Comparison of ENCODE assay signal across 18 cellular contexts in the genomic region with DNA sequence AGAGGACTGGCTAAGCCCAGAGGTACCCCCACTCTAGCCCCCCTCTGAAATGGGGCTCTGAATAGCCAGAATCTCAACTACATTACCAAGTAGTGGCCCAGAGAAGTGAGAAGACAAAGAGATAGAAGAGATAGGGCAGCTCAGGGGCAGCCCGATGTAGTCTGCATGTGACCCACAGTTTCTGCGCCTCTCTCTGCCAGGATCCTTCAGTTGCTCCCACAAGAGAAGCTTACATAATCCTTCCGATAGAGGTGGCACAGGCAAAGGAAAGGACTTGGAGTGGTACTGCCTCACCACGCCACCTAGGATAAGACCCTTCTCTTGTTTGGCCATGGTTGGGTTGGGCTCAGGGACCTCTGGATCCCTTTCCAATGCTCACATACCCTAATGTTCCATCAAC. TPM values are rescaled to one million over a fixed set of nuclear protein-coding genes. Genes with fewer than 3 reads are reported as not detected.
A peak's percentile ranks its signal among the peaks of the same experiment; 100 is the strongest.
DNase-seq lines count a peak whose midpoint lies in the region; ATAC-seq and TF ChIP-seq lines count a peak whose summit lies in the region.
"Had no signal": no experiment of that assay in that cellular context is flagged by ENCODE, and none has a peak within 500 bp of the region (broad histone marks: within the 10 kb centered on the region; RNA-seq: fewer than 3 reads in every experiment).

No MANE protein-coding gene starts in this region.

- no peaks in the 10 kb centered on the region for H3K4me1 Mint-ChIP-seq in type B pancreatic cell (ENCODE audit: unreplicated experiment)
- H3K4me1 Mint-ChIP-seq: CD14-positive monocyte had no signal

- H3K27ac Mint-ChIP-seq in type B pancreatic cell = no peak overlapping the region
- H3K27ac Mint-ChIP-seq: CD14-positive monocyte had no signal

- no peak for DNase-seq in heart left ventricle
- DNase-seq in left cardiac atrium = no peak
- peak; percentile 77 for DNase-seq in superior temporal gyrus (ENCODE audit: extremely low spot score)
- DNase-seq in type B pancreatic cell (ENCODE audit: extremely low spot score, unreplicated experiment) = no peak
- DNase-seq in DMS79 (lab: John Stamatoyannopoulos, UW) = no peak
- DNase-seq: ACHN, GDM1, Karpas-422, MV-4-11, NCI-H1694 treated with DMSO at 0.1 percent for 48 hours, NCI-H446 treated with DMSO at 0.1 percent for 48 hours, NCI-H526 treated with DMSO at 0.1 percent for 48 hours, OCI-M1 had no signal

- H3K4me1 ChIP-seq in heart left ventricle = peaks cover 0 to 65% (median 21%) of the 10 kb centered on the region in 12 donors

- H3K27me3 ChIP-seq in heart left ventricle (peaks cover 0 to 11% (median 0%) of the 10 kb centered on the region in 9 donors), layer of hippocampus (ENCODE audit: control insufficient read depth, insufficient read depth, low read length) (no peaks in the 10 kb centered on the region)

- peak overlapping the region in 10 of 12 donors; percentile 37 to 97 (median 58) for H3K27ac ChIP-seq in heart left ventricle
- H3K27ac ChIP-seq in angular gyrus (ENCODE audit: low read depth, low read length) = peak overlapping the region; percentile 97
- H3K27ac ChIP-seq in layer of hippocampus (ENCODE audit: low read depth, low read length) = peak overlapping the region; percentile 97
- H3K27ac ChIP-seq: 22Rv1 had no signal

- H3K36me3 ChIP-seq in heart left ventricle = no peaks in the 10 kb centered on the region

- H3K4me3 Mint-ChIP-seq in type B pancreatic cell = no peak overlapping the region
- H3K4me3 Mint-ChIP-seq: CD14-positive monocyte had no signal

- H3K4me3 ChIP-seq in heart left ventricle = no peak overlapping the region

- WGBS in heart left ventricle, 4 donors = 59 to 78% (median 64%) methylated on average over 4 of the region's 4 CpGs

- H3K27me3 Mint-ChIP-seq in type B pancreatic cell = peaks cover 50% of the 10 kb centered on the region

- intact Hi-C loops in heart left ventricle (cut with DNase I) (loop anchor here in 3 of 10 donors (2.0 to 10.0 kb wide), 3 partner anchors 75 to 79 kb away; no protein-coding TSS in a partner anchor), left cardiac atrium (cut with DNase I) (no loop called here)

- ATAC-seq in heart left ventricle (no peak), left cardiac atrium (no peak), GM21737 (IDR thresholded peaks at IDR 0.05; ENCODE audit: unreplicated experiment) (no peak)

- H3K9me3 ChIP-seq in heart left ventricle = no peaks in the 10 kb centered on the region

- no peak for TF ChIP-seq POLR2A in heart left ventricle (IDR thresholded peaks at IDR 0.05)

- TF ChIP-seq CTCF in heart left ventricle (IDR thresholded peaks at IDR 0.05) (no peak), type B pancreatic cell (conservative IDR thresholded peaks at IDR 0.05) (no peak)

- no peaks in the 10 kb centered on the region for H3K36me3 Mint-ChIP-seq in type B pancreatic cell
- H3K36me3 Mint-ChIP-seq: CD14-positive monocyte had no signal

- H3K9me3 Mint-ChIP-seq in type B pancreatic cell = no peaks in the 10 kb centered on the region

RNA-seq across cellular contexts. Expression of a gene that starts 5.4 kb away (rescaled TPM):
- total RNA-seq in heart left ventricle = 100 to 1,000 TPM in 8 of 9 donors, 10 to 100 TPM in 1; 63.7 to 307 (median 143) TPM
- 10 to 100 TPM; 35.3 to 42.9 TPM for polyA plus RNA-seq in heart left ventricle
- 10 to 100 TPM; 44.2 to 50.8 TPM for total RNA-seq in left cardiac atrium
- total RNA-seq in type B pancreatic cell (ENCODE audit: low replicate concordance) = 4.7 and 8.5 TPM in 2 replicates
- polyA plus RNA-seq: CD14-positive monocyte had no signal
